In genomic region chr4:11429646-11430045, GRCh38 we compare ENCODE assay signal across 9 cellular contexts. TPM values are rescaled to one million over a fixed set of nuclear protein-coding genes. Genes with fewer than 3 reads are reported as not detected.
DNase-seq lines count a peak whose midpoint lies in the region; ATAC-seq and TF ChIP-seq lines count a peak whose summit lies in the region.
"Had no signal": no experiment of that assay in that cellular context is flagged by ENCODE, and none has a peak within 500 bp of the region (broad histone marks: within the 10 kb centered on the region; RNA-seq: fewer than 3 reads in every experiment).

No MANE protein-coding gene starts in this region.

- H3K36me3 Mint-ChIP-seq in activated T-cell treated with anti-CD3 and anti-CD28 coated beads, Interleukin-2, amount 50 U/mL, for 72 hours (ENCODE audit: insufficient read depth in 2 of 2), result no peaks in the 10 kb centered on the region
- no peaks in the 10 kb centered on the region for H3K36me3 Mint-ChIP-seq in MCF 10A (ENCODE audit: insufficient read depth, unreplicated experiment)

- peaks cover 40% of the 10 kb centered on the region for H3K27me3 Mint-ChIP-seq in activated T-cell treated with anti-CD3 and anti-CD28 coated beads, Interleukin-2, amount 50 U/mL, for 72 hours (ENCODE audit: low read depth)
- H3K27me3 Mint-ChIP-seq in MCF 10A (ENCODE audit: insufficient read depth, unreplicated experiment), result peaks cover 11% of the 10 kb centered on the region

- H3K36me3 ChIP-seq in lower lobe of right lung, result no peaks in the 10 kb centered on the region
- no peaks in the 10 kb centered on the region for H3K36me3 ChIP-seq in tibial artery

- CTCF ChIA-PET in MCF 10A (lab: Yijun Ruan, JAX), result interaction anchor here (0.6 to 1.8 kb wide), 14 partner anchors 9 to 852 kb away, joined by 3 to 7 read pairs (median 4); no protein-coding TSS in a partner anchor

- no peak for ATAC-seq in activated T-cell treated with anti-CD3 and anti-CD28 coated beads, Interleukin-2, amount 50 U/mL, for 72 hours (replicated peaks in 1 of 2)
- ATAC-seq in lower lobe of right lung (no peak), HG02798 (IDR thresholded peaks at IDR 0.05; ENCODE audit: poor library complexity, unreplicated experiment) (no peak)

- intact Hi-C loops in MCF 10A (cut with micrococcal nuclease) (loop anchor here (1.0 to 10.0 kb wide), 5 partner anchors 68 to 875 kb away; no protein-coding TSS in a partner anchor), lower lobe of right lung (cut with DNase I) (no loop called here), tibial artery (cut with DNase I; ENCODE audit: low total_unique reads) (loop anchor here (10.0 kb wide), 1 partner anchor 845 kb away; no protein-coding TSS in a partner anchor)

- peaks cover 19% of the 10 kb centered on the region for H3K4me1 ChIP-seq in lower lobe of right lung
- H3K4me1 ChIP-seq in tibial artery, result peaks cover 7 to 33% (median 22%) of the 10 kb centered on the region in 4 donors

- peaks cover 16% of the 10 kb centered on the region for H3K4me1 Mint-ChIP-seq in activated T-cell treated with anti-CD3 and anti-CD28 coated beads, Interleukin-2, amount 50 U/mL, for 72 hours (ENCODE audit: low read depth)
- peaks cover 10% of the 10 kb centered on the region for H3K4me1 Mint-ChIP-seq in MCF 10A (ENCODE audit: insufficient read depth, unreplicated experiment)

- H3K4me3 ChIP-seq in lower lobe of right lung (peak overlapping the region; percentile 67), tibial artery (peak overlapping the region; percentile 53 to 55)

- H3K27ac Mint-ChIP-seq in activated T-cell treated with anti-CD3 and anti-CD28 coated beads, Interleukin-2, amount 50 U/mL, for 72 hours, result no peak overlapping the region
- no peak overlapping the region for H3K27ac Mint-ChIP-seq in MCF 10A (ENCODE audit: low read depth, unreplicated experiment)

- no peaks in the 10 kb centered on the region for H3K9me3 Mint-ChIP-seq in activated T-cell treated with anti-CD3 and anti-CD28 coated beads, Interleukin-2, amount 50 U/mL, for 72 hours
- H3K9me3 Mint-ChIP-seq in MCF 10A (ENCODE audit: unreplicated experiment), result no peaks in the 10 kb centered on the region

- DNase-seq in activated T-cell treated with anti-CD3 and anti-CD28 coated beads, Interleukin-2, amount 50 U/mL, for 72 hours, result no peak
- DNase-seq in activated T-cell treated with anti-CD3 and anti-CD28 coated beads, Interleukin-2, amount 50 U/mL, for 48 hours, result no peak
- DNase-seq in MCF 10A (ENCODE audit: unreplicated experiment), result no peak
- DNase-seq in lower lobe of right lung, result no peak
- DNase-seq in tibial artery, result no peak
- DNase-seq in NCI-H1436 (lab: John Stamatoyannopoulos, UW), result no peak
- no peak for DNase-seq in GM03348 (ENCODE audit: low spot score)
- DNase-seq: NCI-H226 had no signal

- TF ChIP-seq CTCF in MCF 10A (IDR thresholded peaks at IDR 0.05; ENCODE audit: unreplicated experiment) (no peak), lower lobe of right lung (IDR thresholded peaks at IDR 0.05) (no peak), tibial artery (IDR thresholded peaks at IDR 0.05) (no peak)

- no peaks in the 10 kb centered on the region for H3K9me3 ChIP-seq in lower lobe of right lung
- H3K9me3 ChIP-seq in tibial artery, result no peaks in the 10 kb centered on the region

- H3K27me3 ChIP-seq in lower lobe of right lung (ENCODE audit: low read depth), result peaks cover 32% of the 10 kb centered on the region
- no peaks in the 10 kb centered on the region for H3K27me3 ChIP-seq in tibial artery

- H3K4me3 Mint-ChIP-seq in activated T-cell treated with anti-CD3 and anti-CD28 coated beads, Interleukin-2, amount 50 U/mL, for 72 hours, result peak overlapping the region; percentile 75 to 81
- H3K4me3 Mint-ChIP-seq in MCF 10A (ENCODE audit: unreplicated experiment), result peak overlapping the region; percentile 83

- POLR2A ChIA-PET in MCF 10A (lab: Yijun Ruan, JAX), result interaction anchor here (0.5 to 1.7 kb wide), 8 partner anchors 22 to 848 kb away, joined by 3 to 6 read pairs (median 3); no protein-coding TSS in a partner anchor

- BruUV-seq in MCF 10A (replicated peaks; lab: Mats Ljungman, UMichigan), result TSS peak; percentile 75

- H3K27ac ChIP-seq in lower lobe of right lung (no peak overlapping the region), tibial artery (no peak overlapping the region)

RNA-seq across cellular contexts. Expression of gene HS3ST1, which starts 1.0 kb away (rescaled TPM):
- not detected for total RNA-seq in activated T-cell treated with anti-CD3 and anti-CD28 coated beads, Interleukin-2, amount 50 U/mL, for 72 hours
- total RNA-seq in MCF 10A (2022), result 0.21 and 0.25 TPM in 2 replicates
- total RNA-seq in lower lobe of right lung, result 3.8 TPM
